ENCODE assay signal across 21 cellular contexts in the genomic region with DNA sequence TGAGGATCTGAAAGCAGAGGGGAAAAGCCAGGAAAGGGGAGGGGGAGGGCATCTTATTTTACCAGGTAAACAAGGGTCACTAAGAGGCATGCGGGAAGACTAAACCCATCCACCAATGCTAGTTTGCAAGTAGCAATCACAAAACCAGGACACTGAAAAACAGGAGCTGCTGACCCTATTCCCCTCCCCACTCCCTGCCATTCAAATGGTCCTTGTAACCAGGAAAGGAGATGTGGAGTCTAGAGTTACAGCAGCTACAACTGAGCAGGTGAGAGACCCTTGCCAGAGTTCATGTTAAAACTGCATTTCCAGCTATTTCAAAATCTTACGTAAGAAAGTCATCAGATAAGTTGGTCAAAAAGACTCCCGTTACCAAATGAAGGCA.
"Had no signal": no experiment of that assay in that cellular context is flagged by ENCODE, and none has a peak within 500 bp of the region (broad histone marks: within the 10 kb centered on the region; RNA-seq: fewer than 3 reads in every experiment).

No MANE protein-coding gene starts in this region.

- H3K4me3 Mint-ChIP-seq: dendritic cell treated with granulocyte-macrophage colony-stimulating factor and Interleukin-4, amounts not matched to agents 40 ng/mL and 50 ng/mL, for 4 days; effector memory CD8-positive, alpha-beta T cell; naive thymus-derived CD8-positive, alpha-beta T cell; stimulated activated memory B cell treated with anti-CD40 and anti-IgM and Interleukin-4, amounts not matched to agents 10 μg/mL and 1 μg/mL and 100 μg/mL, for 72 hours; stimulated activated naive CD8-positive, alpha-beta T cell treated with anti-CD3 and anti-CD28 coated beads, Interleukin-15, Interleukin-2, amounts not matched to agents 100 ng/mL and 50 ng/mL, for 24 hours had no signal

- H3K27ac ChIP-seq: esophagus squamous epithelium, gastroesophageal sphincter, parathyroid adenoma, psoas muscle, right lobe of liver, tibial artery, upper lobe of left lung, uterus had no signal

- ATAC-seq: effector memory CD8-positive, alpha-beta T cell; left colon; mucosa of descending colon; naive thymus-derived CD8-positive, alpha-beta T cell; psoas muscle; right lobe of liver; stimulated activated memory B cell treated with anti-CD40 and anti-IgM and Interleukin-4, amounts not matched to agents 10 μg/mL and 1 μg/mL and 100 μg/mL, for 72 hours had no signal

- DNase-seq: effector memory CD8-positive, alpha-beta T cell; esophagus squamous epithelium; foreskin fibroblast; glutamatergic neuron; left colon; mucosa of descending colon; naive thymus-derived CD8-positive, alpha-beta T cell; psoas muscle; right lobe of liver; spleen; stimulated activated CD4-positive, alpha-beta T cell treated with anti-CD3 and anti-CD28 coated beads, Interleukin-15, amount 100 ng/mL, for 24 hours; stimulated activated CD4-positive, alpha-beta T cell treated with anti-CD3 and anti-CD28 coated beads, Interleukin-1b, Interleukin-23, amount 100 ng/mL, for 48 hours; stimulated activated CD4-positive, alpha-beta T cell treated with anti-CD3 and anti-CD28 coated beads, Interleukin-4, amount 100 ng/mL, for 24 hours; tibial artery; upper lobe of left lung; uterus had no signal

- H3K4me1 ChIP-seq: esophagus squamous epithelium, parathyroid adenoma, psoas muscle, right lobe of liver, tibial artery, uterus had no signal

- H3K9me3 ChIP-seq: esophagus squamous epithelium, gastroesophageal sphincter, mucosa of descending colon, psoas muscle, right lobe of liver, spleen, tibial artery, upper lobe of left lung, uterus had no signal

- H3K27ac Mint-ChIP-seq: dendritic cell treated with granulocyte-macrophage colony-stimulating factor and Interleukin-4, amounts not matched to agents 40 ng/mL and 50 ng/mL, for 4 days; effector memory CD8-positive, alpha-beta T cell; naive thymus-derived CD8-positive, alpha-beta T cell; stimulated activated memory B cell treated with anti-CD40 and anti-IgM and Interleukin-4, amounts not matched to agents 10 μg/mL and 1 μg/mL and 100 μg/mL, for 72 hours; stimulated activated naive CD8-positive, alpha-beta T cell treated with anti-CD3 and anti-CD28 coated beads, Interleukin-15, Interleukin-2, amounts not matched to agents 100 ng/mL and 50 ng/mL, for 24 hours had no signal

- H3K9me3 Mint-ChIP-seq: dendritic cell treated with granulocyte-macrophage colony-stimulating factor and Interleukin-4, amounts not matched to agents 40 ng/mL and 50 ng/mL, for 4 days; effector memory CD8-positive, alpha-beta T cell; stimulated activated memory B cell treated with anti-CD40 and anti-IgM and Interleukin-4, amounts not matched to agents 10 μg/mL and 1 μg/mL and 100 μg/mL, for 72 hours; stimulated activated naive CD8-positive, alpha-beta T cell treated with anti-CD3 and anti-CD28 coated beads, Interleukin-15, Interleukin-2, amounts not matched to agents 100 ng/mL and 50 ng/mL, for 24 hours had no signal

- H3K27me3 ChIP-seq: right lobe of liver, upper lobe of left lung, uterus had no signal

- H3K9ac ChIP-seq: parathyroid adenoma had no signal

- H3K4me3 ChIP-seq: esophagus squamous epithelium, gastroesophageal sphincter, mucosa of descending colon, psoas muscle, right lobe of liver, spleen, tibial artery, upper lobe of left lung, uterus had no signal

- H3K36me3 ChIP-seq: esophagus squamous epithelium, gastroesophageal sphincter, right lobe of liver, spleen, tibial artery, upper lobe of left lung, uterus had no signal

- H3K4me1 Mint-ChIP-seq: naive thymus-derived CD8-positive, alpha-beta T cell; stimulated activated memory B cell treated with anti-CD40 and anti-IgM and Interleukin-4, amounts not matched to agents 10 μg/mL and 1 μg/mL and 100 μg/mL, for 72 hours had no signal

- H3K36me3 Mint-ChIP-seq: naive thymus-derived CD8-positive, alpha-beta T cell; stimulated activated memory B cell treated with anti-CD40 and anti-IgM and Interleukin-4, amounts not matched to agents 10 μg/mL and 1 μg/mL and 100 μg/mL, for 72 hours had no signal
